Comparison of ENCODE assay signal across 21 cellular contexts in genomic region chr4:40648141-40648540, GRCh38. TPM values are rescaled to one million over a fixed set of nuclear protein-coding genes. Genes with fewer than 3 reads are reported as not detected.
DNase-seq lines count a peak whose midpoint lies in the region; ATAC-seq and TF ChIP-seq lines count a peak whose summit lies in the region.
"Had no signal": no experiment of that assay in that cellular context is flagged by ENCODE, and none has a peak within 500 bp of the region (broad histone marks: within the 10 kb centered on the region; RNA-seq: fewer than 3 reads in every experiment).

No MANE protein-coding gene starts in this region.

- intact Hi-C loops in left colon (cut with DNase I, micrococcal nuclease), result no loop called here
- intact Hi-C loops in spleen (cut with DNase I; ENCODE audit: low total_unique reads), result no loop called here

- H2BK12ac ChIP-seq in H9 (ENCODE audit: insufficient read length, low read depth, low read length), result no peak overlapping the region

- peak overlapping the region in 2 of 3 experiments; percentile 22 to 44; a peak in 3 of 7 replicates for H3K27ac Mint-ChIP-seq in H9
- H3K27ac Mint-ChIP-seq in WTC11, result 0 out of 2 replicates have a peak overlapping the region, but pooled peaks have one; percentile 60
- H3K27ac Mint-ChIP-seq: CD8-positive, alpha-beta T cell had no signal

- no peak overlapping the region for H3K14ac ChIP-seq in H9 (ENCODE audit: insufficient read depth, low read length)

- H2AFZ ChIP-seq in H9 (ENCODE audit: low read length), result no peak overlapping the region

- no peaks in the 10 kb centered on the region for H3K9me3 ChIP-seq in H9 (ENCODE audit: control insufficient read depth, low read depth, low read length)
- H3K9me3 ChIP-seq in spleen, result no peaks in the 10 kb centered on the region
- H3K9me3 ChIP-seq: BLaER1 had no signal

- no peak for TF ChIP-seq POLR2A in spleen (IDR thresholded peaks at IDR 0.05)

- no peaks in the 10 kb centered on the region for H3K36me3 ChIP-seq in spleen
- H3K36me3 ChIP-seq: BLaER1 had no signal

- H2AK5ac ChIP-seq in H9 (ENCODE audit: insufficient read length, low read length), result no peak overlapping the region

- no peak for DNase-seq in H9
- no peak for DNase-seq in WTC11 (ENCODE audit: low spot score)
- DNase-seq in left colon, result no peak
- DNase-seq in spleen, result no peak
- no peak for DNase-seq in NCI-H226
- no peak for DNase-seq in OCI-M2 (lab: John Stamatoyannopoulos, UW; ENCODE audit: unreplicated experiment)
- no peak for DNase-seq in GM03348 (ENCODE audit: low spot score)
- DNase-seq: ACHN; CD8-positive, alpha-beta T cell; H7; KG1; NCI-H1092 treated with DMSO at 0.1 percent for 48 hours; NCI-H1436 treated with DMSO at 0.1 percent for 48 hours; NCI-H1930; NCI-H345; NCI-H82; OCI-M1; Right ventricle myocardium superior; SW 1271 had no signal

- H3K27ac ChIP-seq in H9 (ENCODE audit: insufficient read length, low read depth, low read length), result no peak overlapping the region
- peak overlapping the region in 7 of 8 donors; percentile 18 to 62 (median 44) for H3K27ac ChIP-seq in spleen
- H3K27ac ChIP-seq: BLaER1, HL-60 had no signal

- no peak overlapping the region for H3K9ac ChIP-seq in H9 (ENCODE audit: extremely low read depth, insufficient read length, low read length)
- H3K9ac ChIP-seq: BLaER1 had no signal

- H3K79me1 ChIP-seq in H9 (ENCODE audit: insufficient read depth, low read depth, low read length, poor library complexity, severe bottlenecking), result no peaks in the 10 kb centered on the region

- H3K27me3 ChIP-seq in H9 (ENCODE audit: insufficient read depth, low read length), result no peaks in the 10 kb centered on the region
- no peaks in the 10 kb centered on the region for H3K27me3 ChIP-seq in spleen (replicated peaks in 1 of 7)
- H3K27me3 ChIP-seq: BLaER1 had no signal

- H4K91ac ChIP-seq in H9 (ENCODE audit: insufficient read length, low read depth, low read length), result no peak overlapping the region

- H2BK120ac ChIP-seq in H9 (ENCODE audit: low read depth, low read length, poor library complexity, severe bottlenecking), result no peak overlapping the region

- no peaks in the 10 kb centered on the region for H4K20me1 ChIP-seq in H9 (ENCODE audit: control insufficient read depth, insufficient read depth, insufficient read length)
- H4K20me1 ChIP-seq: BLaER1 had no signal

- H3K4ac ChIP-seq in H9 (ENCODE audit: low read depth, low read length), result no peak overlapping the region

- no peak overlapping the region for H3T11ph ChIP-seq in H9 (ENCODE audit: low read length)

- H3K79me2 ChIP-seq in H9 (ENCODE audit: insufficient read depth, low read length), result no peaks in the 10 kb centered on the region

- TF ChIP-seq CTCF in H9 (conservative IDR thresholded peaks at IDR 0.05) (no peak), WTC11 (IDR thresholded peaks at IDR 0.05) (no peak), spleen (IDR thresholded peaks at IDR 0.05 in 8 of 11, conservative IDR thresholded peaks at IDR 0.05 in 3 of 11) (no peak)

- H3K4me1 ChIP-seq in H9 (ENCODE audit: insufficient read depth, low read length), result peaks cover 4% of the 10 kb centered on the region; the same call in 1 of the 2 replicates
- H3K4me1 ChIP-seq in spleen, result peaks cover 0 to 13% (median 0%) of the 10 kb centered on the region in 6 donors
- H3K4me1 ChIP-seq: BLaER1 had no signal

- H3K23ac ChIP-seq in H9 (ENCODE audit: insufficient read length, low read depth, low read length), result no peak overlapping the region

- H3K36me3 Mint-ChIP-seq in H9 (ENCODE audit: insufficient read depth in 1 of 3, low read depth in 3 of 3), result no peaks in the 10 kb centered on the region; a peak in 1 of 7 replicates
- no peaks in the 10 kb centered on the region for H3K36me3 Mint-ChIP-seq in WTC11
- H3K36me3 Mint-ChIP-seq: CD8-positive, alpha-beta T cell had no signal

- no peak overlapping the region for H3K18ac ChIP-seq in H9 (ENCODE audit: insufficient read length, low read depth, low read length)

- no peak overlapping the region for H3K56ac ChIP-seq in H9 (ENCODE audit: insufficient read length, low read depth, low read length)

- no peak overlapping the region for H3K4me2 ChIP-seq in H9 (ENCODE audit: insufficient read depth, insufficient read length, low read length)
- H3K4me2 ChIP-seq: BLaER1 had no signal

- POLR2A ChIA-PET in WTC11 (lab: Charles Lee), result no interaction called here

- H3K23me2 ChIP-seq in H9 (ENCODE audit: insufficient read length, low read depth, low read length, poor library complexity, severe bottlenecking), result no peaks in the 10 kb centered on the region

- peaks cover 31 to 33% of the 10 kb centered on the region in 2 experiments for H3K4me1 Mint-ChIP-seq in H9
- peaks cover 25% of the 10 kb centered on the region for H3K4me1 Mint-ChIP-seq in WTC11

- peaks cover 2% of the 10 kb centered on the region for H3K27me3 Mint-ChIP-seq in H9 (ENCODE audit: low read depth)
- H3K27me3 Mint-ChIP-seq in WTC11 (ENCODE audit: low read depth), result no peaks in the 10 kb centered on the region

- H2BK5ac ChIP-seq in H9 (ENCODE audit: insufficient read length, low read length), result no peak overlapping the region

- H2BK20ac ChIP-seq in H9 (ENCODE audit: low read depth, low read length, poor library complexity, severe bottlenecking), result no peak overlapping the region

- no peak overlapping the region for H4K8ac ChIP-seq in H9 (replicated peaks; ENCODE audit: insufficient read length, low read depth, low read length)

- no peak overlapping the region for H2BK15ac ChIP-seq in H9 (ENCODE audit: low read depth, low read length)

- CTCF ChIA-PET in WTC11 (lab: Charles Lee), result interaction anchor here (1.7 to 1.9 kb wide), 2 partner anchors 25 to 71 kb away, joined by 6 to 7 read pairs; no protein-coding TSS in a partner anchor

- H3K4me3 Mint-ChIP-seq in H9, result no peak overlapping the region
- no peak overlapping the region for H3K4me3 Mint-ChIP-seq in WTC11
- H3K4me3 Mint-ChIP-seq: CD8-positive, alpha-beta T cell had no signal

- no peaks in the 10 kb centered on the region for H3K9me3 Mint-ChIP-seq in H9
- no peaks in the 10 kb centered on the region for H3K9me3 Mint-ChIP-seq in WTC11
- H3K9me3 Mint-ChIP-seq: CD8-positive, alpha-beta T cell had no signal

- H3K4me3 ChIP-seq in spleen, result no peak overlapping the region
- H3K4me3 ChIP-seq: BLaER1 had no signal

- ATAC-seq in WTC11 (no peak), left colon (peak; percentile 41)
- ATAC-seq: CD8-positive, alpha-beta T cell had no signal

- H4K5ac ChIP-seq in H9 (ENCODE audit: insufficient read length, low read depth, low read length), result no peak overlapping the region

TF ChIP-seq in WTC11, 78 proteins besides CTCF, POLR2A, EP300 and RAD21:
- TF ChIP-seq, protein P1, sequence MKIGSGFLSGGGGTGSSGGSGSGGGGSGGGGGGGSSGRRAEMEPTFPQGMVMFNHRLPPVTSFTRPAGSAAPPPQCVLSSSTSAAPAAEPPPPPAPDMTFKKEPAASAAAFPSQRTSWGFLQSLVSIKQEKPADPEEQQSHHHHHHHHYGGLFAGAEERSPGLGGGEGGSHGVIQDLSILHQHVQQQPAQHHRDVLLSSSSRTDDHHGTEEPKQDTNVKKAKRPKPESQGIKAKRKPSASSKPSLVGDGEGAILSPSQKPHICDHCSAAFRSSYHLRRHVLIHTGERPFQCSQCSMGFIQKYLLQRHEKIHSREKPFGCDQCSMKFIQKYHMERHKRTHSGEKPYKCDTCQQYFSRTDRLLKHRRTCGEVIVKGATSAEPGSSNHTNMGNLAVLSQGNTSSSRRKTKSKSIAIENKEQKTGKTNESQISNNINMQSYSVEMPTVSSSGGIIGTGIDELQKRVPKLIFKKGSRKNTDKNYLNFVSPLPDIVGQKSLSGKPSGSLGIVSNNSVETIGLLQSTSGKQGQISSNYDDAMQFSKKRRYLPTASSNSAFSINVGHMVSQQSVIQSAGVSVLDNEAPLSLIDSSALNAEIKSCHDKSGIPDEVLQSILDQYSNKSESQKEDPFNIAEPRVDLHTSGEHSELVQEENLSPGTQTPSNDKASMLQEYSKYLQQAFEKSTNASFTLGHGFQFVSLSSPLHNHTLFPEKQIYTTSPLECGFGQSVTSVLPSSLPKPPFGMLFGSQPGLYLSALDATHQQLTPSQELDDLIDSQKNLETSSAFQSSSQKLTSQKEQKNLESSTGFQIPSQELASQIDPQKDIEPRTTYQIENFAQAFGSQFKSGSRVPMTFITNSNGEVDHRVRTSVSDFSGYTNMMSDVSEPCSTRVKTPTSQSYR (CRISPR knock-in tag; IDR thresholded peaks at IDR 0.05), result no peak
- TF ChIP-seq CREB1 (CRISPR knock-in tag; IDR thresholded peaks at IDR 0.05) (no peak), ATF1 (CRISPR knock-in tag; IDR thresholded peaks at IDR 0.05) (no peak), ZNF232 (CRISPR knock-in tag; IDR thresholded peaks at IDR 0.05) (no peak), TEAD1 (CRISPR knock-in tag; IDR thresholded peaks at IDR 0.05) (no peak), ZNF138 (CRISPR knock-in tag; conservative IDR thresholded peaks at IDR 0.05) (no peak)

RNA-seq across cellular contexts. Expression of gene RBM47, which starts 18.5 kb away (rescaled TPM):
- 70.3 and 75.9 TPM in 2 replicates for total RNA-seq in H9 (2021)
- 89.0 to 97.9 TPM (median 92.5 TPM) in 3 replicates for total RNA-seq in WTC11 (2021)
- total RNA-seq in left colon, result 100 to 1,000 TPM; 301 to 304 TPM
- total RNA-seq in spleen, result 100 to 1,000 TPM in 1 of 7 donors, 10 to 100 TPM in 6; 62.6 to 164 (median 91.6) TPM
- 10 to 100 TPM in 1 of 3 donors, 1 to 10 TPM in 2; 6.0 to 12.8 (median 7.4) TPM for polyA plus RNA-seq in spleen
- total RNA-seq: CD8-positive, alpha-beta T cell had no signal
